ENCODE assay signal across 1 cellular context in genomic region chr15:50418041-50418583, GRCh38.
A peak's percentile ranks its signal among the peaks of the same experiment; 100 is the strongest.
TF ChIP-seq lines count a peak whose summit lies in the region.

No MANE protein-coding gene starts in this region.

TF ChIP-seq in K562, 482 proteins besides CTCF, POLR2A, EP300 and RAD21 (continued from another document):
- TF ChIP-seq RREB1 (CRISPR knock-in tag; IDR thresholded peaks at IDR 0.05) (0 out of 2 replicates have a peak, but pooled peaks have one; percentile 54), TFAP4 (CRISPR knock-in tag; IDR thresholded peaks at IDR 0.05; ENCODE audit: borderline replicate concordance) (peak; percentile 29; the same call in 1 of the 2 replicates), ZNF175 (CRISPR knock-in tag; IDR thresholded peaks at IDR 0.05; ENCODE audit: low read depth) (peak; percentile 93), FOSL1 (tag; conservative IDR thresholded peaks at IDR 0.05) (peak; percentile 45), CREB1 (IDR thresholded peaks at IDR 0.05) (no peak), CREB1 (CRISPR knock-in tag; IDR thresholded peaks at IDR 0.05) (peak; percentile 58), CXXC5 (CRISPR knock-in tag; IDR thresholded peaks at IDR 0.05) (peak; percentile 62), DMBX1 (CRISPR knock-in tag; IDR thresholded peaks at IDR 0.05; ENCODE audit: borderline replicate concordance) (peak; percentile 65; the same call in 1 of the 2 replicates), MEIS2 (IDR thresholded peaks at IDR 0.05; ENCODE audit: partially characterized antibody) (peak; percentile 49), CREM (IDR thresholded peaks at IDR 0.05; ENCODE audit: low read depth) (peak; percentile 53), HMG20A (CRISPR knock-in tag; conservative IDR thresholded peaks at IDR 0.05) (no peak), DPF2 (IDR thresholded peaks at IDR 0.05) (peak; percentile 18; the same call in 1 of the 2 replicates), KLF13 (tag; IDR thresholded peaks at IDR 0.05; ENCODE audit: borderline replicate concordance, low read depth) (no peak), BACH1 (tag; IDR thresholded peaks at IDR 0.05) (peak; percentile 48; the same call in 1 of the 2 replicates), ZNF507 (tag; conservative IDR thresholded peaks at IDR 0.05) (no peak), HLTF (IDR thresholded peaks at IDR 0.05) (no peak), ATF7 (IDR thresholded peaks at IDR 0.05) (peak; percentile 96), TAF7 (tag; IDR thresholded peaks at IDR 0.05) (no peak), ATF3 (IDR thresholded peaks at IDR 0.05) (peak; percentile 93), ATF3 (CRISPR knock-in tag; conservative IDR thresholded peaks at IDR 0.05) (no peak), HEY1 (CRISPR knock-in tag; IDR thresholded peaks at IDR 0.05; ENCODE audit: borderline replicate concordance) (no peak), ZSCAN29 (IDR thresholded peaks at IDR 0.05) (no peak), ARID1B (IDR thresholded peaks at IDR 0.05) (peak; percentile 1; the same call in 1 of the 2 replicates), CTBP1 (IDR thresholded peaks at IDR 0.05; ENCODE audit: borderline replicate concordance) (peak; percentile 90), ZBTB9 (CRISPR knock-in tag; IDR thresholded peaks at IDR 0.05) (0 out of 2 replicates have a peak, but pooled peaks have one; percentile 39), SIX5 (IDR thresholded peaks at IDR 0.05; ENCODE audit: borderline replicate concordance in 1 of 2, insufficient read depth in 1 of 2, low read depth in 1 of 2, low read length in 2 of 2) (no peak), MEF2D (tag; conservative IDR thresholded peaks at IDR 0.05; ENCODE audit: low read depth) (0 out of 2 replicates have a peak, but pooled peaks have one; percentile 28), ZNF589 (CRISPR knock-in tag; IDR thresholded peaks at IDR 0.05; ENCODE audit: low read depth) (peak; percentile 57; the same call in 1 of the 2 replicates), CBX3 (IDR thresholded peaks at IDR 0.05; ENCODE audit: borderline replicate concordance in 1 of 2, low read length in 2 of 2) (no peak), ZNF133 (CRISPR knock-in tag; IDR thresholded peaks at IDR 0.05) (no peak), NR2C1 (IDR thresholded peaks at IDR 0.05) (no peak), NR2C1 (tag; IDR thresholded peaks at IDR 0.05) (peak; percentile 46), ATF4 (CRISPR knock-in tag; IDR thresholded peaks at IDR 0.05) (peak; percentile 65; the same call in 1 of the 2 replicates), ZNF584 (CRISPR knock-in tag; IDR thresholded peaks at IDR 0.05; ENCODE audit: low read depth) (peak; percentile 90), TRIM24 (IDR thresholded peaks at IDR 0.05) (peak; percentile 41 to 85; a peak in 3 of 4 replicates), JUND (IDR thresholded peaks at IDR 0.05; ENCODE audit: borderline replicate concordance, low read depth, low read length) (peak; percentile 89), JUND (tag; IDR thresholded peaks at IDR 0.05; ENCODE audit: borderline replicate concordance, low read depth, low read length) (peak; percentile 71; the same call in 2 of the 3 replicates), NR2C2 (CRISPR knock-in tag; IDR thresholded peaks at IDR 0.05) (no peak), NR2C2 (tag; IDR thresholded peaks at IDR 0.05) (peak; percentile 52), FOXJ3 (CRISPR knock-in tag; IDR thresholded peaks at IDR 0.05) (no peak), PKNOX1 (IDR thresholded peaks at IDR 0.05) (peak; percentile 31; the same call in 1 of the 2 replicates), FOXP1 (CRISPR knock-in tag; IDR thresholded peaks at IDR 0.05) (no peak)
